In genomic region chrX:136577562-136577961, GRCh38 we compare ENCODE assay signal across 8 cellular contexts. TPM values are rescaled to one million over a fixed set of nuclear protein-coding genes. Genes with fewer than 3 reads are reported as not detected.
DNase-seq lines count a peak whose midpoint lies in the region; ATAC-seq lines count a peak whose summit lies in the region.

No MANE protein-coding gene starts in this region.

- H3K27ac Mint-ChIP-seq in activated CD4-positive, alpha-beta memory T cell treated with anti-CD3 and anti-CD28 coated beads, Interleukin-2, amount 10 ng/mL, durations not matched to agents 7 days and 5 days: peak overlapping the region; percentile 76

- POLR2A ChIA-PET in activated CD4-positive, alpha-beta memory T cell treated with anti-CD3 and anti-CD28 coated beads, Interleukin-2, amount 10 ng/mL, durations not matched to agents 7 days and 5 days (lab: Charles Lee): interaction anchor here (1.0 to 5.1 kb wide), 7 partner anchors 7 to 80 kb away, joined by 3 to 23 read pairs (median 4); partner anchors contain the start of gene HTATSF1

- peak; percentile 82 for ATAC-seq in GM18873 (IDR thresholded peaks at IDR 0.05; ENCODE audit: low FRiP score, unreplicated experiment)
- peak; percentile 80 for ATAC-seq in HG03108 (IDR thresholded peaks at IDR 0.05; ENCODE audit: unreplicated experiment)

- no peaks in the 10 kb centered on the region for H3K27me3 Mint-ChIP-seq in activated CD4-positive, alpha-beta memory T cell treated with anti-CD3 and anti-CD28 coated beads, Interleukin-2, amount 10 ng/mL, durations not matched to agents 7 days and 5 days

- peak overlapping the region; percentile 31 for H3K4me3 Mint-ChIP-seq in activated CD4-positive, alpha-beta memory T cell treated with anti-CD3 and anti-CD28 coated beads, Interleukin-2, amount 10 ng/mL, durations not matched to agents 7 days and 5 days

- H3K4me1 Mint-ChIP-seq in activated CD4-positive, alpha-beta memory T cell treated with anti-CD3 and anti-CD28 coated beads, Interleukin-2, amount 10 ng/mL, durations not matched to agents 7 days and 5 days: peaks cover 39% of the 10 kb centered on the region

- H3K9me3 Mint-ChIP-seq in activated CD4-positive, alpha-beta memory T cell treated with anti-CD3 and anti-CD28 coated beads, Interleukin-2, amount 10 ng/mL, durations not matched to agents 7 days and 5 days: no peaks in the 10 kb centered on the region

- H3K36me3 Mint-ChIP-seq in activated CD4-positive, alpha-beta memory T cell treated with anti-CD3 and anti-CD28 coated beads, Interleukin-2, amount 10 ng/mL, durations not matched to agents 7 days and 5 days (ENCODE audit: low read depth): no peaks in the 10 kb centered on the region

- CTCF ChIA-PET in activated CD4-positive, alpha-beta memory T cell treated with anti-CD3 and anti-CD28 coated beads, Interleukin-2, amount 10 ng/mL, durations not matched to agents 7 days and 5 days (lab: Charles Lee): interaction anchor here (0.8 to 3.2 kb wide), 23 partner anchors 9 to 549 kb away, joined by 3 to 21 read pairs (median 4); partner anchors contain the start of gene HTATSF1

- peak; percentile 5 to 42 for DNase-seq in AML-193 (lab: John Stamatoyannopoulos, UW)
- peak; percentile 13 for DNase-seq in NCI-H526 treated with DMSO at 0.1 percent for 48 hours (lab: John Stamatoyannopoulos, UW)
- DNase-seq in activated CD4-positive, alpha-beta memory T cell treated with anti-CD3 and anti-CD28 coated beads, Interleukin-2, amount 10 ng/mL, durations not matched to agents 7 days and 5 days: peak; percentile 80
- peak; percentile 51 for DNase-seq in ecto neural progenitor cell (ENCODE audit: low spot score)
- DNase-seq in midbrain (lab: John Stamatoyannopoulos, UW): peak; percentile 40
- DNase-seq in stimulated activated CD8-positive, alpha-beta memory T cell treated with anti-CD3 and anti-CD28 coated beads, Interleukin-7, amount 100 ng/mL, for 1 hour (ENCODE audit: low read depth in 2 of 2): peak; percentile 10 to 34

RNA-seq across cellular contexts. Expression of gene VGLL1, which starts 45.5 kb away (rescaled TPM):
- total RNA-seq in activated CD4-positive, alpha-beta memory T cell treated with anti-CD3 and anti-CD28 coated beads, Interleukin-2, amount 10 ng/mL, durations not matched to agents 7 days and 5 days: not detected

Comparison
In these comparisons a context has a peak if more than half of its experiments do, and no peak if none do; other contexts are left out.
1. Peak in every context shown above with its lines: DNase-seq and ATAC-seq.
2. DNase-seq: peak in every context shown above with its lines; median percentile 80 in activated CD4-positive, alpha-beta memory T cell treated with anti-CD3 and anti-CD28 coated beads, Interleukin-2, amount 10 ng/mL, durations not matched to agents 7 days and 5 days; 51 in ecto neural progenitor cell; 40 in midbrain; 24 in AML-193; 22 in stimulated activated CD8-positive, alpha-beta memory T cell treated with anti-CD3 and anti-CD28 coated beads, Interleukin-7, amount 100 ng/mL, for 1 hour; 13 in NCI-H526 treated with DMSO at 0.1 percent for 48 hours.